ENCODE assay signal across 17 cellular contexts in genomic region chr1:208318150-208318734, GRCh38.
"Had no signal": no experiment of that assay in that cellular context is flagged by ENCODE, and none has a peak within 500 bp of the region (broad histone marks: within the 10 kb centered on the region; RNA-seq: fewer than 3 reads in every experiment).

No MANE protein-coding gene starts in this region.

- H3K36me3 ChIP-seq: left ventricle myocardium inferior, pancreas, sigmoid colon, spleen, upper lobe of left lung had no signal

- H3K9me3 Mint-ChIP-seq: activated CD4-positive, alpha-beta memory T cell treated with anti-CD3 and anti-CD28 coated beads, Interleukin-2, amount 10 ng/mL, durations not matched to agents 7 days and 5 days; activated naive CD8-positive, alpha-beta T cell treated with anti-CD3 and anti-CD28 coated beads for 36 hours; activated T-cell treated with anti-CD3 and anti-CD28 coated beads, Interleukin-2, amount 50 U/mL, for 24 hours; brain; memory B cell; stimulated activated naive CD8-positive, alpha-beta T cell treated with anti-CD3 and anti-CD28 coated beads, Interleukin-15, amount 100 ng/mL, for 72 hours had no signal

- H3K4me1 ChIP-seq: left ventricle myocardium inferior, pancreas, sigmoid colon, spleen, upper lobe of left lung had no signal

- H3K36me3 Mint-ChIP-seq: activated naive CD8-positive, alpha-beta T cell treated with anti-CD3 and anti-CD28 coated beads for 36 hours; brain; memory B cell; naive thymus-derived CD4-positive, alpha-beta T cell had no signal

- H3K4me3 Mint-ChIP-seq: activated CD4-positive, alpha-beta memory T cell treated with anti-CD3 and anti-CD28 coated beads, Interleukin-2, amount 10 ng/mL, durations not matched to agents 7 days and 5 days; activated naive CD8-positive, alpha-beta T cell treated with anti-CD3 and anti-CD28 coated beads for 36 hours; activated T-cell treated with anti-CD3 and anti-CD28 coated beads, Interleukin-2, amount 50 U/mL, for 24 hours; brain; memory B cell; naive thymus-derived CD4-positive, alpha-beta T cell; stimulated activated naive CD8-positive, alpha-beta T cell treated with anti-CD3 and anti-CD28 coated beads, Interleukin-15, amount 100 ng/mL, for 72 hours had no signal

- ATAC-seq: mucosa of descending colon; naive thymus-derived CD4-positive, alpha-beta T cell; pancreas; stimulated activated naive CD8-positive, alpha-beta T cell treated with anti-CD3 and anti-CD28 coated beads, Interleukin-15, amount 100 ng/mL, for 72 hours had no signal

- H3K4me1 Mint-ChIP-seq: activated CD4-positive, alpha-beta memory T cell treated with anti-CD3 and anti-CD28 coated beads, Interleukin-2, amount 10 ng/mL, durations not matched to agents 7 days and 5 days; activated naive CD8-positive, alpha-beta T cell treated with anti-CD3 and anti-CD28 coated beads for 36 hours; memory B cell; naive thymus-derived CD4-positive, alpha-beta T cell; stimulated activated naive CD8-positive, alpha-beta T cell treated with anti-CD3 and anti-CD28 coated beads, Interleukin-15, amount 100 ng/mL, for 72 hours had no signal

- DNase-seq: activated CD4-positive, alpha-beta memory T cell treated with anti-CD3 and anti-CD28 coated beads, Interleukin-2, amount 10 ng/mL, durations not matched to agents 7 days and 5 days; activated gamma-delta T cell; activated naive CD8-positive, alpha-beta T cell treated with anti-CD3 and anti-CD28 coated beads for 36 hours; activated T-cell treated with anti-CD3 and anti-CD28 coated beads, Interleukin-2, amount 50 U/mL, for 24 hours; effector CD8-positive, alpha-beta T cell; kidney; left ventricle myocardium inferior; mucosa of descending colon; naive thymus-derived CD4-positive, alpha-beta T cell; pancreas; sigmoid colon; spleen; stimulated activated naive CD8-positive, alpha-beta T cell treated with anti-CD3 and anti-CD28 coated beads, Interleukin-15, amount 100 ng/mL, for 72 hours; upper lobe of left lung had no signal

- H3K9me3 ChIP-seq: left ventricle myocardium inferior, mucosa of descending colon, pancreas, sigmoid colon, spleen, upper lobe of left lung had no signal

- H3K27ac ChIP-seq: left ventricle myocardium inferior, pancreas, sigmoid colon, spleen, upper lobe of left lung, VCaP had no signal

- H3K27ac Mint-ChIP-seq: activated CD4-positive, alpha-beta memory T cell treated with anti-CD3 and anti-CD28 coated beads, Interleukin-2, amount 10 ng/mL, durations not matched to agents 7 days and 5 days; activated naive CD8-positive, alpha-beta T cell treated with anti-CD3 and anti-CD28 coated beads for 36 hours; activated T-cell treated with anti-CD3 and anti-CD28 coated beads, Interleukin-2, amount 50 U/mL, for 24 hours; brain; memory B cell; naive thymus-derived CD4-positive, alpha-beta T cell; stimulated activated naive CD8-positive, alpha-beta T cell treated with anti-CD3 and anti-CD28 coated beads, Interleukin-15, amount 100 ng/mL, for 72 hours had no signal

- H3K27me3 ChIP-seq: sigmoid colon, upper lobe of left lung had no signal

- H3K4me3 ChIP-seq: left ventricle myocardium inferior, mucosa of descending colon, pancreas, sigmoid colon, spleen, upper lobe of left lung had no signal
